Comparison of ENCODE assay signal across 16 cellular contexts in the genomic region with DNA sequence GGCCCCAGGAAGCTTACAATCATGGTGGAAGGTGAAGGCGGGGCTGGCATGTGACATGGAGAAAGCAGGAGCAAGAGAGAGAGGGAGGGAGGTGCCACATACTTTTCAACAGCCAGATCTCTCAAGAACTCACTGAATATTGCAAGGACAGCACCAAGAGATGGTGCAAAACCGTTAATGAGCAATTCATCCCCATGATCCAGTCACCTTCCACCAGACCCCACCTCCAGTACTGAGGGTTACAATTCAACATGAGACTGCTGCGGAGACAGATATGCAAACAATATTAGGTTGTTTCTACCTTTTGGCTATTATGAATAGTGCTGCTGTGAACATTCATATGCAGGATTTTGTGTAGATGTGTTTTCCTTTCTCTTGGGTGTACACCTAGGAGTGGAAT.
"Had no signal": no experiment of that assay in that cellular context is flagged by ENCODE, and none has a peak within 500 bp of the region (broad histone marks: within the 10 kb centered on the region; RNA-seq: fewer than 3 reads in every experiment).

No MANE protein-coding gene starts in this region.

- H3K27ac ChIP-seq: body of pancreas, psoas muscle, testis had no signal

- DNase-seq: activated CD4-positive, alpha-beta T cell treated with anti-CD3 and anti-CD28 coated beads, Interleukin-2, amount 50 U/mL, for 1 hour; activated T-cell treated with anti-CD3 and anti-CD28 coated beads, Interleukin-2, amount 50 U/mL, for 1 hour; amniotic stem cell; body of pancreas; dermis blood vessel endothelial cell; endodermal cell; erythroblast; hippocampal formation; naive thymus-derived CD8-positive, alpha-beta T cell; psoas muscle; stimulated activated CD4-positive, alpha-beta T cell treated with anti-CD3 and anti-CD28 coated beads, Interleukin-2, amount 100 ng/mL, for 24 hours; stimulated activated naive CD8-positive, alpha-beta T cell treated with anti-CD3 and anti-CD28 coated beads, Interleukin-15, Interleukin-2, amounts not matched to agents 100 U/mL and 50 U/mL, for 24 hours; testis had no signal

- H3K4me1 ChIP-seq: body of pancreas, psoas muscle, testis had no signal

- H3K4me3 Mint-ChIP-seq: endodermal cell; naive thymus-derived CD8-positive, alpha-beta T cell had no signal

- H3K4me1 Mint-ChIP-seq: endodermal cell had no signal

- H3K36me3 Mint-ChIP-seq: naive thymus-derived CD8-positive, alpha-beta T cell had no signal

- FAIRE-seq: urothelium cell line had no signal

- H3K4me3 ChIP-seq: body of pancreas, psoas muscle, testis had no signal

- H3K9me3 ChIP-seq: body of pancreas, psoas muscle, testis had no signal

- ATAC-seq: activated naive CD4-positive, alpha-beta T cell treated with anti-CD3 and anti-CD28 coated beads, Interleukin-2, amount 50 U/mL, for 72 hours; body of pancreas; naive thymus-derived CD8-positive, alpha-beta T cell; psoas muscle; sciatic nerve; stimulated activated naive CD8-positive, alpha-beta T cell treated with anti-CD3 and anti-CD28 coated beads, Interleukin-15, Interleukin-2, amounts not matched to agents 100 U/mL and 50 U/mL, for 24 hours had no signal

- H3K27ac Mint-ChIP-seq: endodermal cell had no signal

- H3K27me3 ChIP-seq: body of pancreas, testis had no signal
